In genomic region chr6:43334466-43335095, GRCh38 we compare ENCODE assay signal across 8 cellular contexts. TPM values are rescaled to one million over a fixed set of nuclear protein-coding genes. Genes with fewer than 3 reads are reported as not detected.
DNase-seq lines count a peak whose midpoint lies in the region; ATAC-seq, FAIRE-seq and TF ChIP-seq lines count a peak whose summit lies in the region.

No MANE protein-coding gene starts in this region.

- H3K4me1 ChIP-seq in HepG2 (ENCODE audit: insufficient read depth, low read length) = peaks cover 12% of the 10 kb centered on the region

- in situ Hi-C loops in T47D (cut with HindIII; ENCODE audit: low pct_unique_long_range_greater_than_20kb, low sequenced_read_pairs) = no loop called here
- in situ Hi-C loops in HepG2 (cut with HindIII; ENCODE audit: extremely low pct_ligation_motif_present, low pct_unique_long_range_greater_than_20kb) = loop anchor here (5.0 kb wide), 1 partner anchor 72 kb away; no protein-coding TSS in a partner anchor

- no peak overlapping the region for H3K4me3 ChIP-seq in HepG2 (replicated peaks in 1 of 3; ENCODE audit: insufficient read depth in 1 of 3, low read depth in 2 of 3, low read length in 3 of 3)

- CTCF ChIA-PET in HepG2 (lab: Yijun Ruan, JAX; ENCODE audit: low intra/inter-chr PET ratio, low total read pairs) = interaction anchor here (0.9 to 4.7 kb wide), 5 partner anchors 21 to 105 kb away, joined by 3 to 79 read pairs (median 4); no protein-coding TSS in a partner anchor

- FAIRE-seq in HepG2 (lab: Jason Lieb, UNC) = peak; percentile 84

- no peak for TF ChIP-seq POLR2A in HepG2 (IDR thresholded peaks at IDR 0.05; ENCODE audit: insufficient read depth in 1 of 2, low read depth in 2 of 2, low read length in 2 of 2)

- H3K27me3 ChIP-seq in HepG2 (ENCODE audit: control insufficient read depth in 1 of 2, insufficient read depth in 2 of 2, low read length in 2 of 2) = no peaks in the 10 kb centered on the region

- BruUV-seq in HepG2 (replicated peaks; lab: Mats Ljungman, UMichigan) = no TSS peak

- H3K4me2 ChIP-seq in HepG2 (ENCODE audit: low read depth, low read length) = no peak overlapping the region

- POLR2A ChIA-PET in HepG2 (lab: Yijun Ruan, JAX) = interaction anchor here (0.6 to 1.5 kb wide), 6 partner anchors 37 to 67 kb away, joined by 3 to 8 read pairs (median 4); no protein-coding TSS in a partner anchor

- ATAC-seq in HepG2 (peak; percentile 74), HG03135 (IDR thresholded peaks at IDR 0.05; ENCODE audit: unreplicated experiment) (no peak), HG02623 (IDR thresholded peaks at IDR 0.05; ENCODE audit: unreplicated experiment) (no peak)

- intact Hi-C loops in HepG2 (cut with micrococcal nuclease; ENCODE audit: unreplicated experiment) = loop anchor here (1.0 kb wide), 1 partner anchor 71 kb away; no protein-coding TSS in a partner anchor

- TF ChIP-seq CTCF in HepG2 (CRISPR knock-in tag; IDR thresholded peaks at IDR 0.05) = peak; percentile 60

- H2AFZ ChIP-seq in HepG2 (ENCODE audit: low read length) = no peak overlapping the region

- DNase-seq in SIG-M5 treated with dmso at 0.1 percent for 504 hours (lab: John Stamatoyannopoulos, UW; ENCODE audit: unreplicated experiment) (peak; percentile 50), SIG-M5 (lab: John Stamatoyannopoulos, UW) (no peak), NCI-H2171 treated with DMSO at 0.1 percent for 48 hours (lab: John Stamatoyannopoulos, UW) (peak; percentile 74), T47D (ENCODE audit: low read depth in 1 of 2, low spot score in 1 of 2) (peak; percentile 16 to 86), HepG2 (ENCODE audit: low spot score) (peak; percentile 66), activated gamma-delta T cell (lab: John Stamatoyannopoulos, UW) (no peak)

- TF ChIP-seq EP300 in HepG2 (IDR thresholded peaks at IDR 0.05; ENCODE audit: low read depth in 2 of 2, low read length in 2 of 2) (no peak), HepG2 (CRISPR knock-in tag; IDR thresholded peaks at IDR 0.05; ENCODE audit: borderline replicate concordance) (no peak)

- no peaks in the 10 kb centered on the region for H3K9me3 ChIP-seq in HepG2 (ENCODE audit: low read length)

- TF ChIP-seq RAD21 in HepG2 (CRISPR knock-in tag; IDR thresholded peaks at IDR 0.05) = peak; percentile 80

- no peaks in the 10 kb centered on the region for H3K79me2 ChIP-seq in HepG2 (ENCODE audit: insufficient read depth, low read length)

- no peak overlapping the region for H3K9ac ChIP-seq in HepG2 (ENCODE audit: insufficient read depth, low read depth, low read length)

- WGBS in HepG2 (ENCODE audit: low lambda C conversion rate) = 69% methylated on average over 2 of the region's 2 CpGs

- H4K20me1 ChIP-seq in HepG2 (ENCODE audit: insufficient read depth, low read length) = no peaks in the 10 kb centered on the region

- H3K27ac ChIP-seq in HepG2 (ENCODE audit: extremely low read length, insufficient read depth, low read length) = no peak overlapping the region

- peaks cover 6 to 10% of the 10 kb centered on the region in 2 experiments; a peak in 4 of 5 replicates for H3K36me3 ChIP-seq in HepG2 (replicated peaks in 1 of 2; ENCODE audit: control insufficient read depth in 1 of 2, insufficient read depth in 2 of 2, low read length in 2 of 2)

RNA-seq across cellular contexts. Expression of gene CRIP3, which starts 26.0 kb away (rescaled TPM):
- 3.5 and 6.3 TPM in 2 replicates for total RNA-seq in HepG2 (2016; rRNA removed; fragmentation: Illumina TruSeq; extraction: Trizol)
- total RNA-seq in HepG2 (2016; cell fraction: cytosol; rRNA removed; fragmentation: Illumina TruSeq; extraction: Trizol; ENCODE audit: low read depth) = 2.7 and 2.9 TPM in 2 replicates
- 5.5 and 7.0 TPM in 2 replicates for total RNA-seq in HepG2 (2016; cell fraction: insoluble cytoplasmic fraction; rRNA removed; fragmentation: Illumina TruSeq; extraction: Trizol)
- total RNA-seq in HepG2 (2016; cell fraction: membrane; rRNA removed; fragmentation: Illumina TruSeq; extraction: Trizol) = 1.7 and 2.6 TPM in 2 replicates
- total RNA-seq in HepG2 (2016; cell fraction: nucleus; rRNA removed; fragmentation: Illumina TruSeq; extraction: Trizol) = 6.1 and 7.0 TPM in 2 replicates
- 9.3 and 14.2 TPM in 2 replicates for polyA plus RNA-seq in HepG2 (2011; rRNA removed)
- polyA plus RNA-seq in HepG2 (2011; cell fraction: cytosol; rRNA removed) = 4.5 and 5.1 TPM in 2 replicates
- polyA plus RNA-seq in HepG2 (2011; cell fraction: nucleus; rRNA removed) = 31.5 and 46.2 TPM in 2 replicates
- 12.7 and 16.4 TPM in 2 replicates for polyA plus RNA-seq in HepG2 (2012)
- polyA plus RNA-seq in HepG2 (2016; cell fraction: cytosol; fragmentation: Illumina TruSeq; extraction: Trizol; ENCODE audit: low read depth) = 0.99 and 1.7 TPM in 2 replicates
- 4.1 and 5.4 TPM in 2 replicates for polyA plus RNA-seq in HepG2 (2016; cell fraction: insoluble cytoplasmic fraction; fragmentation: Illumina TruSeq; extraction: Trizol; ENCODE audit: low read depth)
- 1.9 and 2.3 TPM in 2 replicates for polyA plus RNA-seq in HepG2 (2016; cell fraction: membrane; fragmentation: Illumina TruSeq; extraction: Trizol; ENCODE audit: low read depth)
- polyA plus RNA-seq in HepG2 (2016; cell fraction: nucleus; fragmentation: Illumina TruSeq; extraction: Trizol; ENCODE audit: insufficient read depth, low read depth) = 13.1 and 18.7 TPM in 2 replicates
- 8.2 TPM in 1 of 2 replicates, not detected in the other for polyA minus RNA-seq in HepG2 (2011; rRNA and poly(A)+ RNA removed; ENCODE audit: low replicate concordance)
- 1.4 and 2.5 TPM in 2 replicates for polyA minus RNA-seq in HepG2 (2011; cell fraction: cytosol; rRNA and poly(A)+ RNA removed)
- polyA minus RNA-seq in HepG2 (2011; cell fraction: nucleus; rRNA and poly(A)+ RNA removed) = 7.5 and 14.4 TPM in 2 replicates

RNA-seq across cellular contexts. Expression of gene ZNF318, which starts 34.9 kb away (rescaled TPM):
- 13.0 and 19.4 TPM in 2 replicates for total RNA-seq in HepG2 (2016; rRNA removed; fragmentation: Illumina TruSeq; extraction: Trizol)
- 1.6 TPM in 2 replicates for total RNA-seq in HepG2 (2016; cell fraction: cytosol; rRNA removed; fragmentation: Illumina TruSeq; extraction: Trizol; ENCODE audit: low read depth)
- 11.9 and 17.8 TPM in 2 replicates for total RNA-seq in HepG2 (2016; cell fraction: insoluble cytoplasmic fraction; rRNA removed; fragmentation: Illumina TruSeq; extraction: Trizol)
- 5.6 and 6.6 TPM in 2 replicates for total RNA-seq in HepG2 (2016; cell fraction: membrane; rRNA removed; fragmentation: Illumina TruSeq; extraction: Trizol)
- 16.1 and 16.5 TPM in 2 replicates for total RNA-seq in HepG2 (2016; cell fraction: nucleus; rRNA removed; fragmentation: Illumina TruSeq; extraction: Trizol)
- 14.5 and 15.1 TPM in 2 replicates for polyA plus RNA-seq in HepG2 (2011; rRNA removed)
- polyA plus RNA-seq in HepG2 (2011; cell fraction: cytosol; rRNA removed) = 9.0 and 11.7 TPM in 2 replicates
- polyA plus RNA-seq in HepG2 (2011; cell fraction: nucleus; rRNA removed) = 23.4 and 27.7 TPM in 2 replicates
- 14.6 and 16.4 TPM in 2 replicates for polyA plus RNA-seq in HepG2 (2012)
- 0.93 and 1.1 TPM in 2 replicates for polyA plus RNA-seq in HepG2 (2016; cell fraction: cytosol; fragmentation: Illumina TruSeq; extraction: Trizol; ENCODE audit: low read depth)
- 13.7 and 15.1 TPM in 2 replicates for polyA plus RNA-seq in HepG2 (2016; cell fraction: insoluble cytoplasmic fraction; fragmentation: Illumina TruSeq; extraction: Trizol; ENCODE audit: low read depth)
- 1.8 and 2.1 TPM in 2 replicates for polyA plus RNA-seq in HepG2 (2016; cell fraction: membrane; fragmentation: Illumina TruSeq; extraction: Trizol; ENCODE audit: low read depth)
- polyA plus RNA-seq in HepG2 (2016; cell fraction: nucleus; fragmentation: Illumina TruSeq; extraction: Trizol; ENCODE audit: insufficient read depth, low read depth) = 26.2 and 27.0 TPM in 2 replicates
- polyA minus RNA-seq in HepG2 (2011; rRNA and poly(A)+ RNA removed; ENCODE audit: low replicate concordance) = 38.1 and 51.2 TPM in 2 replicates
- 19.6 and 24.3 TPM in 2 replicates for polyA minus RNA-seq in HepG2 (2011; cell fraction: cytosol; rRNA and poly(A)+ RNA removed)
- 20.5 and 30.1 TPM in 2 replicates for polyA minus RNA-seq in HepG2 (2011; cell fraction: nucleus; rRNA and poly(A)+ RNA removed)

RNA-seq across cellular contexts. Expression of gene SLC22A7, which starts 36.5 kb away (rescaled TPM):
- total RNA-seq in HepG2 (2016; rRNA removed; fragmentation: Illumina TruSeq; extraction: Trizol) = 8.6 and 22.6 TPM in 2 replicates
- 5.3 and 5.4 TPM in 2 replicates for total RNA-seq in HepG2 (2016; cell fraction: cytosol; rRNA removed; fragmentation: Illumina TruSeq; extraction: Trizol; ENCODE audit: low read depth)
- total RNA-seq in HepG2 (2016; cell fraction: insoluble cytoplasmic fraction; rRNA removed; fragmentation: Illumina TruSeq; extraction: Trizol) = 8.5 and 22.3 TPM in 2 replicates
- total RNA-seq in HepG2 (2016; cell fraction: membrane; rRNA removed; fragmentation: Illumina TruSeq; extraction: Trizol) = 9.0 and 9.1 TPM in 2 replicates
- 20.9 and 25.8 TPM in 2 replicates for total RNA-seq in HepG2 (2016; cell fraction: nucleus; rRNA removed; fragmentation: Illumina TruSeq; extraction: Trizol)
- polyA plus RNA-seq in HepG2 (2011; rRNA removed) = 5.3 and 12.3 TPM in 2 replicates
- polyA plus RNA-seq in HepG2 (2011; cell fraction: cytosol; rRNA removed) = 7.0 and 7.8 TPM in 2 replicates
- 34.4 and 48.4 TPM in 2 replicates for polyA plus RNA-seq in HepG2 (2011; cell fraction: nucleus; rRNA removed)
- polyA plus RNA-seq in HepG2 (2012) = 18.9 and 34.7 TPM in 2 replicates
- polyA plus RNA-seq in HepG2 (2016; cell fraction: cytosol; fragmentation: Illumina TruSeq; extraction: Trizol; ENCODE audit: low read depth) = 3.2 and 3.5 TPM in 2 replicates
- 5.5 and 6.2 TPM in 2 replicates for polyA plus RNA-seq in HepG2 (2016; cell fraction: insoluble cytoplasmic fraction; fragmentation: Illumina TruSeq; extraction: Trizol; ENCODE audit: low read depth)
- polyA plus RNA-seq in HepG2 (2016; cell fraction: membrane; fragmentation: Illumina TruSeq; extraction: Trizol; ENCODE audit: low read depth) = 4.5 and 5.7 TPM in 2 replicates
- polyA plus RNA-seq in HepG2 (2016; cell fraction: nucleus; fragmentation: Illumina TruSeq; extraction: Trizol; ENCODE audit: insufficient read depth, low read depth) = 39.6 and 40.3 TPM in 2 replicates
- 22.0 TPM in 1 of 2 replicates, not detected in the other for polyA minus RNA-seq in HepG2 (2011; rRNA and poly(A)+ RNA removed; ENCODE audit: low replicate concordance)
- 3.6 and 5.1 TPM in 2 replicates for polyA minus RNA-seq in HepG2 (2011; cell fraction: cytosol; rRNA and poly(A)+ RNA removed)
- polyA minus RNA-seq in HepG2 (2011; cell fraction: nucleus; rRNA and poly(A)+ RNA removed) = 7.0 and 12.7 TPM in 2 replicates

Comparison
In these comparisons a context has a peak if more than half of its experiments do, and no peak if none do; other contexts are left out.
1. DNase-seq: peak in SIG-M5 treated with dmso at 0.1 percent for 504 hours (single experiment), NCI-H2171 treated with DMSO at 0.1 percent for 48 hours (single experiment), T47D (2 of 2) and HepG2 (single experiment); none in SIG-M5 (single experiment) and activated gamma-delta T cell (single experiment).